Comparison of ENCODE assay signal across 8 cellular contexts in genomic region chr3:88150371-88150770, GRCh38. TPM values are rescaled to one million over a fixed set of nuclear protein-coding genes. Genes with fewer than 3 reads are reported as not detected.
DNase-seq lines count a peak whose midpoint lies in the region; ATAC-seq and TF ChIP-seq lines count a peak whose summit lies in the region.

No MANE protein-coding gene starts in this region.

- peak; percentile 39 for ATAC-seq in GM21528 (IDR thresholded peaks at IDR 0.05; ENCODE audit: low FRiP score, unreplicated experiment)

- H2AFZ ChIP-seq in Karpas-422 (ENCODE audit: low read length) (0 out of 2 replicates have a peak overlapping the region, but pooled peaks have one; percentile 85), smooth muscle cell (ENCODE audit: low read depth) (peak overlapping the region; percentile 99)

- no CpG with 5 or more reads among the region's 8 CpGs for WGBS in iPS DF 6.9 (ENCODE audit: insufficient coverage, insufficient read length)
- WGBS in smooth muscle cell (ENCODE audit: low lambda C conversion rate): under 1% methylated on average over 8 of the region's 8 CpGs

- H3K4me3 ChIP-seq in GM06990 (replicated peaks; ENCODE audit: low read depth, low read length) (peak overlapping the region; percentile 100), Karpas-422 (ENCODE audit: low read length) (peak overlapping the region; percentile 96), iPS DF 6.9 (ENCODE audit: low read length) (peak overlapping the region; percentile 99), smooth muscle cell (peak overlapping the region; percentile 95)

- no peaks in the 10 kb centered on the region for H4K20me1 ChIP-seq in Karpas-422 (ENCODE audit: insufficient read depth, low read depth, low read length)
- H4K20me1 ChIP-seq in smooth muscle cell (ENCODE audit: low read depth): peaks cover 11% of the 10 kb centered on the region

- TF ChIP-seq CTCF in GM06990 (IDR thresholded peaks at IDR 0.05; ENCODE audit: insufficient read depth, low read length, poor library complexity, severe bottlenecking) (no peak), smooth muscle cell (IDR thresholded peaks at IDR 0.05; ENCODE audit: borderline replicate concordance, insufficient read depth, poor library complexity, severe bottlenecking) (no peak)

- no peak for DNase-seq in GM06990 (ENCODE audit: extremely low read depth, insufficient read length)
- DNase-seq in Karpas-422: peak; percentile 80
- DNase-seq in activated naive CD4-positive, alpha-beta T cell treated with anti-CD3 and anti-CD28 coated beads, Interleukin-2, amount 50 U/mL, for 16 hours: peak; percentile 24
- no peak for DNase-seq in iPS DF 6.9 (ENCODE audit: low read depth, low spot score)
- no peak for DNase-seq in smooth muscle cell (lab: John Stamatoyannopoulos, UW; ENCODE audit: unreplicated experiment)
- DNase-seq in NCI-H2029 treated with DMSO at 0.1 percent for 48 hours (lab: John Stamatoyannopoulos, UW): no peak
- DNase-seq in H4 (ENCODE audit: low spot score): no peak

- H3K36me3 ChIP-seq in GM06990 (ENCODE audit: control insufficient read depth, insufficient read depth, low read length) (no peaks in the 10 kb centered on the region; the same call in 1 of the 2 replicates), Karpas-422 (ENCODE audit: insufficient read depth, low read length) (peaks cover 11% of the 10 kb centered on the region; the same call in 1 of the 2 replicates), iPS DF 6.9 (ENCODE audit: control insufficient read depth, insufficient read depth, low read length) (peaks cover 4% of the 10 kb centered on the region; the same call in 1 of the 2 replicates), smooth muscle cell (ENCODE audit: low read depth) (peaks cover 6% of the 10 kb centered on the region)

- H3K9ac ChIP-seq in Karpas-422 (ENCODE audit: low read length): peak overlapping the region; percentile 97
- peak overlapping the region; percentile 91 for H3K9ac ChIP-seq in smooth muscle cell (ENCODE audit: low read depth)

- no peaks in the 10 kb centered on the region for H3F3A ChIP-seq in smooth muscle cell (ENCODE audit: low read depth)

- H3K27ac ChIP-seq in Karpas-422 (ENCODE audit: low read length): peak overlapping the region; percentile 85
- H3K27ac ChIP-seq in iPS DF 6.9 (ENCODE audit: low read length): no peak overlapping the region
- peak overlapping the region; percentile 89 for H3K27ac ChIP-seq in smooth muscle cell (ENCODE audit: low read depth)

- H3K9me3 ChIP-seq in Karpas-422 (ENCODE audit: low read length) (no peaks in the 10 kb centered on the region), iPS DF 6.9 (ENCODE audit: control insufficient read depth, insufficient read depth, low read length) (no peaks in the 10 kb centered on the region), smooth muscle cell (replicated peaks; ENCODE audit: low read depth) (no peaks in the 10 kb centered on the region)

- H3K4me1 ChIP-seq in Karpas-422 (ENCODE audit: low read length): peaks cover 41% of the 10 kb centered on the region
- 0 out of 2 replicates have a peak, but pooled peaks cover 1% of the 10 kb centered on the region for H3K4me1 ChIP-seq in iPS DF 6.9 (ENCODE audit: control insufficient read depth, insufficient read depth, low read length)
- peaks cover 20% of the 10 kb centered on the region for H3K4me1 ChIP-seq in smooth muscle cell (ENCODE audit: low read depth)

- peaks cover 95% of the 10 kb centered on the region for H3K79me2 ChIP-seq in Karpas-422 (ENCODE audit: low read length)
- peaks cover 56% of the 10 kb centered on the region for H3K79me2 ChIP-seq in smooth muscle cell (ENCODE audit: low read depth)

- H3K4me2 ChIP-seq in Karpas-422 (ENCODE audit: low read depth, low read length, poor library complexity, severe bottlenecking) (peak overlapping the region; percentile 80), smooth muscle cell (peak overlapping the region; percentile 93)

- H3K27me3 ChIP-seq in GM06990 (replicated peaks; ENCODE audit: control insufficient read depth, insufficient read depth, low read length) (no peaks in the 10 kb centered on the region), Karpas-422 (ENCODE audit: low read length) (no peaks in the 10 kb centered on the region), iPS DF 6.9 (ENCODE audit: control insufficient read depth, insufficient read depth, low read length) (no peaks in the 10 kb centered on the region), smooth muscle cell (ENCODE audit: low read depth) (no peaks in the 10 kb centered on the region)

- no peaks in the 10 kb centered on the region for H3K9me2 ChIP-seq in Karpas-422 (replicated peaks; ENCODE audit: insufficient read depth, low read length)

RNA-seq across cellular contexts. Expression of gene C3orf38, which starts 0.6 kb away (rescaled TPM):
- total RNA-seq in Karpas-422 (2014; rRNA removed; shearing (Covaris generic); ENCODE audit: low replicate concordance): 31.6 and 38.8 TPM in 2 replicates
- 26.3 and 36.9 TPM in 2 replicates for total RNA-seq in smooth muscle cell
- 15.7 and 21.0 TPM in 2 replicates for polyA plus RNA-seq in smooth muscle cell
- total RNA-seq in H4 (2014; rRNA removed; shearing (Covaris generic)): 14.3 and 17.5 TPM in 2 replicates

Comparison
In these comparisons a context has a peak if more than half of its experiments do, and no peak if none do; other contexts are left out.
1. DNase-seq: peak in Karpas-422 (single experiment) and activated naive CD4-positive, alpha-beta T cell treated with anti-CD3 and anti-CD28 coated beads, Interleukin-2, amount 50 U/mL, for 16 hours (single experiment); none in GM06990 (single experiment), iPS DF 6.9 (single experiment), smooth muscle cell (single experiment), NCI-H2029 treated with DMSO at 0.1 percent for 48 hours (single experiment) and H4 (single experiment).
2. Peak in every context shown above with its lines, with median percentiles within 50 percentile points of each other: H3K4me3 ChIP-seq.